26 cellular contexts compared by ENCODE assay signal in genomic region chr1:210770396-210770984, GRCh38.
"Had no signal": no experiment of that assay in that cellular context is flagged by ENCODE, and none has a peak within 500 bp of the region (broad histone marks: within the 10 kb centered on the region; RNA-seq: fewer than 3 reads in every experiment).

No MANE protein-coding gene starts in this region.

- H3K36me3 ChIP-seq: colonic mucosa, esophagus squamous epithelium, left lung, prostate gland, right atrium auricular region, transverse colon, upper lobe of right lung, uterus had no signal

- H3K27me3 Mint-ChIP-seq: dendritic cell treated with granulocyte-macrophage colony-stimulating factor and Interleukin-4, amounts not matched to agents 40 ng/mL and 50 ng/mL, for 4 days had no signal

- H3K4me3 Mint-ChIP-seq: dendritic cell treated with granulocyte-macrophage colony-stimulating factor and Interleukin-4, amounts not matched to agents 40 ng/mL and 50 ng/mL, for 4 days; mesothelial cell of epicardium; naive thymus-derived CD8-positive, alpha-beta T cell; nephron progenitor cell; stimulated activated effector memory CD8-positive, alpha-beta T cell treated with anti-CD3 and anti-CD28 coated beads, Interleukin-12 subunit alpha, Interleukin-12 subunit beta, amount 100 ng/mL, for 72 hours had no signal

- H3K4me1 ChIP-seq: colonic mucosa, esophagus squamous epithelium, left lung, prostate gland, right atrium auricular region, transverse colon, upper lobe of right lung, uterus had no signal

- DNase-seq: colonic mucosa; effector memory CD4-positive, alpha-beta T cell; esophagus squamous epithelium; foreskin melanocyte; glutamatergic neuron; left cardiac atrium; left lung; mesenchymal stem cell; mucosa of descending colon; naive thymus-derived CD8-positive, alpha-beta T cell; nephron progenitor cell; stimulated activated CD4-positive, alpha-beta T cell treated with anti-CD3 and anti-CD28 coated beads, Interleukin-2, amount 100 ng/mL, for 24 hours; stimulated activated CD4-positive, alpha-beta T cell treated with anti-CD3 and anti-CD28 coated beads, Interleukin-4, amount 100 ng/mL, for 24 hours; stimulated activated naive CD8-positive, alpha-beta T cell treated with anti-CD3 and anti-CD28 coated beads, Interleukin-15, Interleukin-2, amounts not matched to agents 100 U/mL and 50 U/mL, for 24 hours; substantia nigra; transverse colon; upper lobe of right lung; uterus had no signal

- H3K27ac ChIP-seq: colonic mucosa, esophagus squamous epithelium, left lung, prostate gland, right atrium auricular region, transverse colon, upper lobe of right lung, uterus had no signal

- H3K9me3 ChIP-seq: colonic mucosa, esophagus squamous epithelium, left lung, mucosa of descending colon, prostate gland, right atrium auricular region, transverse colon, upper lobe of right lung, uterus had no signal

- H3K27me3 ChIP-seq: colonic mucosa, esophagus squamous epithelium, left lung, right atrium auricular region, transverse colon, upper lobe of right lung, uterus had no signal

- H3K4me3 ChIP-seq: colonic mucosa, esophagus squamous epithelium, left lung, mucosa of descending colon, prostate gland, right atrium auricular region, transverse colon, upper lobe of right lung, uterus had no signal

- FAIRE-seq: endothelial cell of umbilical vein, islet of Langerhans had no signal

- ATAC-seq: left cardiac atrium; left lung; mucosa of descending colon; naive thymus-derived CD8-positive, alpha-beta T cell; sciatic nerve; stimulated activated effector memory CD8-positive, alpha-beta T cell treated with anti-CD3 and anti-CD28 coated beads, Interleukin-12 subunit alpha, Interleukin-12 subunit beta, amount 100 ng/mL, for 72 hours; stimulated activated naive CD8-positive, alpha-beta T cell treated with anti-CD3 and anti-CD28 coated beads, Interleukin-15, Interleukin-2, amounts not matched to agents 100 U/mL and 50 U/mL, for 24 hours; upper lobe of right lung had no signal

- H3K36me3 Mint-ChIP-seq: mesothelial cell of epicardium; naive thymus-derived CD8-positive, alpha-beta T cell; stimulated activated effector memory CD8-positive, alpha-beta T cell treated with anti-CD3 and anti-CD28 coated beads, Interleukin-12 subunit alpha, Interleukin-12 subunit beta, amount 100 ng/mL, for 72 hours had no signal

- H3K4me1 Mint-ChIP-seq: mesothelial cell of epicardium; naive thymus-derived CD8-positive, alpha-beta T cell; nephron progenitor cell; stimulated activated effector memory CD8-positive, alpha-beta T cell treated with anti-CD3 and anti-CD28 coated beads, Interleukin-12 subunit alpha, Interleukin-12 subunit beta, amount 100 ng/mL, for 72 hours had no signal

- H3K9me3 Mint-ChIP-seq: dendritic cell treated with granulocyte-macrophage colony-stimulating factor and Interleukin-4, amounts not matched to agents 40 ng/mL and 50 ng/mL, for 4 days; mesothelial cell of epicardium; naive thymus-derived CD8-positive, alpha-beta T cell; nephron progenitor cell; stimulated activated effector memory CD8-positive, alpha-beta T cell treated with anti-CD3 and anti-CD28 coated beads, Interleukin-12 subunit alpha, Interleukin-12 subunit beta, amount 100 ng/mL, for 72 hours had no signal

- H3K27ac Mint-ChIP-seq: dendritic cell treated with granulocyte-macrophage colony-stimulating factor and Interleukin-4, amounts not matched to agents 40 ng/mL and 50 ng/mL, for 4 days; mesothelial cell of epicardium; naive thymus-derived CD8-positive, alpha-beta T cell; nephron progenitor cell; stimulated activated effector memory CD8-positive, alpha-beta T cell treated with anti-CD3 and anti-CD28 coated beads, Interleukin-12 subunit alpha, Interleukin-12 subunit beta, amount 100 ng/mL, for 72 hours had no signal
